9 cellular contexts compared by ENCODE assay signal in the genomic region with DNA sequence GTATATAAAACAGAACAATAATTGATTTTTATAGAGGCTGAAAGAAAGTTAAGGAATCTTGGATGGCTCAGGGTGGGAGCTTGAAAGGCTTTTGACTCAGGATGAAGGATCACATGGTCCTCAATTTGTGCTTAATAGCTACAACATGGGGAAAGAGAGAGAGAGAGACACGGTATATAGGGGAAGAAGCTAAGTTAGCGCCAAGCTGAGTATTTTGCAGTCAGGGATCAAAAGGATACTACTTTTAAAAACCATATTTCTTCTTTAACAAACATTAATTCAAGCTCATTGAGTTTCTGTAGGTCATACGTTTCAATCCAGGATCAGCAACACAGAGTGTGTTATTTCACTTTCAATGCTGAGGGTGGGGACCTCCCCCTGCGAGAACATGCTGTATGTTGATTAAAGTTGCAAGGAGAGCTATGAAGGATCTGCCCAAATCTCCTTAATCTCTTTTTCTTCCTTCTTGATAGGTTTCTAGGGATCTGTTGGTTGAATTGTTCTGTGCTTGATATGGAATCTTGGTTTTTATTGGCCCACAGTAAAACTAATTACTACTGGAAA.
DNase-seq lines count a peak whose midpoint lies in the region; ATAC-seq and TF ChIP-seq lines count a peak whose summit lies in the region.
"Had no signal": no experiment of that assay in that cellular context is flagged by ENCODE, and none has a peak within 500 bp of the region (broad histone marks: within the 10 kb centered on the region; RNA-seq: fewer than 3 reads in every experiment).

No MANE protein-coding gene starts in this region.

- H3F3A ChIP-seq in PC-9 (ENCODE audit: insufficient read depth, low read depth) = peaks cover 10% of the 10 kb centered on the region

- no peak overlapping the region for H3K27ac Mint-ChIP-seq in memory B cell

- BruUV-seq in PC-9 (replicated peaks; lab: Mats Ljungman, UMichigan) = no TSS peak

- no peak for TF ChIP-seq CTCF in left ventricle myocardium inferior (IDR thresholded peaks at IDR 0.05; ENCODE audit: borderline replicate concordance)
- no peak for TF ChIP-seq CTCF in PC-9 (conservative IDR thresholded peaks at IDR 0.05)
- TF ChIP-seq CTCF in upper lobe of right lung (IDR thresholded peaks at IDR 0.05) = no peak

- H3K4me2 ChIP-seq in PC-9 = peak overlapping the region; percentile 40

- H3K4me1 ChIP-seq in left ventricle myocardium inferior = peaks cover 44% of the 10 kb centered on the region
- peaks cover 23% of the 10 kb centered on the region for H3K4me1 ChIP-seq in PC-9 (replicated peaks; ENCODE audit: insufficient read depth)
- peaks cover 7% of the 10 kb centered on the region for H3K4me1 ChIP-seq in upper lobe of right lung

- no peak for DNase-seq in left ventricle myocardium inferior
- no peak for DNase-seq in left ventricle myocardium superior
- DNase-seq in PC-9 = no peak
- DNase-seq in memory B cell (ENCODE audit: low spot score in 2 of 2) = no peak
- DNase-seq in upper lobe of right lung = no peak
- no peak for DNase-seq in DMS 273 treated with DMSO at 0.1 percent for 48 hours (lab: John Stamatoyannopoulos, UW)
- no peak for DNase-seq in NCI-H187 treated with DMSO at 0.1 percent for 48 hours (lab: John Stamatoyannopoulos, UW)
- no peak for DNase-seq in DMS114 treated with DMSO at 0.1 percent for 48 hours (lab: John Stamatoyannopoulos, UW; ENCODE audit: unreplicated experiment)
- DNase-seq: activated CD8-positive, alpha-beta memory T cell treated with anti-CD3 and anti-CD28 coated beads, Interleukin-2, amount 50 U/mL, for 4 hours had no signal

- H3K9me3 Mint-ChIP-seq in memory B cell = peaks cover 6% of the 10 kb centered on the region

- H3K27ac ChIP-seq in left ventricle myocardium inferior (replicated peaks) (peak overlapping the region; percentile 60), PC-9 (peak overlapping the region; percentile 47), upper lobe of right lung (peak overlapping the region; percentile 24)

- peaks cover 2% of the 10 kb centered on the region for H3K36me3 Mint-ChIP-seq in memory B cell

- CTCF ChIA-PET in PC-9 (lab: Charles Lee) = interaction anchor here (0.6 to 0.7 kb wide), 2 partner anchors 72 to 1130 kb away, joined by 3 to 8 read pairs; no protein-coding TSS in a partner anchor

- no peaks in the 10 kb centered on the region for H3K9me2 ChIP-seq in PC-9 (ENCODE audit: insufficient read depth)

- H3K27me3 ChIP-seq in left ventricle myocardium inferior (ENCODE audit: low read depth) (no peaks in the 10 kb centered on the region), PC-9 (ENCODE audit: insufficient read depth, low read depth) (no peaks in the 10 kb centered on the region), upper lobe of right lung (no peaks in the 10 kb centered on the region)

- no peaks in the 10 kb centered on the region for H3K79me2 ChIP-seq in PC-9 (ENCODE audit: low read depth)

- no peak overlapping the region for H3K4me3 ChIP-seq in left ventricle myocardium inferior
- H3K4me3 ChIP-seq in PC-9 = no peak overlapping the region
- H3K4me3 ChIP-seq in upper lobe of right lung = no peak overlapping the region

- ATAC-seq in left ventricle myocardium superior = no peak
- ATAC-seq in memory B cell (ENCODE audit: low read depth) = no peak
- peak; percentile 34 for ATAC-seq in upper lobe of right lung

- H4K20me1 ChIP-seq in PC-9 (ENCODE audit: insufficient read depth) = no peaks in the 10 kb centered on the region

- H2AFZ ChIP-seq in PC-9 = peak overlapping the region; percentile 44; the same call in 1 of the 2 replicates

- intact Hi-C loops in left ventricle myocardium inferior (cut with micrococcal nuclease) = no loop called here
- intact Hi-C loops in left ventricle myocardium superior (cut with micrococcal nuclease) = no loop called here
- intact Hi-C loops in PC-9 (cut with micrococcal nuclease; ENCODE audit: unreplicated experiment) = loop anchor here (5.0 kb wide), 2 partner anchors 133 to 157 kb away; partner anchors contain the start of gene NUDT4
- intact Hi-C loops in upper lobe of right lung (cut with DNase I) = no loop called here

- H3K9me3 ChIP-seq in left ventricle myocardium inferior (replicated peaks) = peaks cover 4% of the 10 kb centered on the region
- H3K9me3 ChIP-seq in PC-9 (ENCODE audit: insufficient read depth, low read depth) = peaks cover 6% of the 10 kb centered on the region; the same call in 1 of the 2 replicates
- no peaks in the 10 kb centered on the region for H3K9me3 ChIP-seq in upper lobe of right lung

- no peaks in the 10 kb centered on the region for H3K27me3 Mint-ChIP-seq in memory B cell

- H3K36me3 ChIP-seq in left ventricle myocardium inferior (no peaks in the 10 kb centered on the region), PC-9 (ENCODE audit: low read depth) (no peaks in the 10 kb centered on the region), upper lobe of right lung (no peaks in the 10 kb centered on the region)

- peak overlapping the region; percentile 34 for H3K4me3 Mint-ChIP-seq in memory B cell

- POLR2A ChIA-PET in PC-9 (lab: Charles Lee; ENCODE audit: unreplicated experiment) = interaction anchor here (0.6 kb wide), 2 partner anchors 26 to 414 kb away, joined by 3 to 6 read pairs; no protein-coding TSS in a partner anchor

- peaks cover 35% of the 10 kb centered on the region for H3K4me1 Mint-ChIP-seq in memory B cell
